In genomic region chr5:139474815-139475791, GRCh38 we compare ENCODE assay signal across 8 cellular contexts. TPM values are rescaled to one million over a fixed set of nuclear protein-coding genes. Genes with fewer than 3 reads are reported as not detected.
A peak's percentile ranks its signal among the peaks of the same experiment; 100 is the strongest.
DNase-seq lines count a peak whose midpoint lies in the region; ATAC-seq lines count a peak whose summit lies in the region.

No MANE protein-coding gene starts in this region.

- CTCF ChIA-PET in activated CD4-positive, alpha-beta T cell treated with anti-CD3 and anti-CD28 coated beads, Interleukin-2, amount 10 ng/mL, durations not matched to agents 7 days and 5 days (lab: Charles Lee): interaction anchor here (0.6 to 3.2 kb wide), 4 partner anchors 13 to 53 kb away, joined by 3 to 9 read pairs (median 4); partner anchors contain the start of gene ECSCR

- H3K4me3 Mint-ChIP-seq in activated CD4-positive, alpha-beta T cell treated with anti-CD3 and anti-CD28 coated beads, Interleukin-2, amount 10 ng/mL, durations not matched to agents 7 days and 5 days: peak overlapping the region; percentile 35
- peak overlapping the region; percentile 26 for H3K4me3 Mint-ChIP-seq in stimulated activated effector memory CD8-positive, alpha-beta T cell treated with anti-CD3 and anti-CD28 coated beads, Interleukin-12 subunit alpha, Interleukin-12 subunit beta, amount 100 ng/mL, for 72 hours

- peaks cover 83% of the 10 kb centered on the region for H3K4me1 Mint-ChIP-seq in activated CD4-positive, alpha-beta T cell treated with anti-CD3 and anti-CD28 coated beads, Interleukin-2, amount 10 ng/mL, durations not matched to agents 7 days and 5 days
- peaks cover 73% of the 10 kb centered on the region for H3K4me1 Mint-ChIP-seq in stimulated activated effector memory CD8-positive, alpha-beta T cell treated with anti-CD3 and anti-CD28 coated beads, Interleukin-12 subunit alpha, Interleukin-12 subunit beta, amount 100 ng/mL, for 72 hours

- DNase-seq in activated CD4-positive, alpha-beta T cell treated with anti-CD3 and anti-CD28 coated beads, Interleukin-2, amount 10 ng/mL, durations not matched to agents 7 days and 5 days: no peak
- DNase-seq in activated CD4-positive, alpha-beta T cell treated with anti-CD3 and anti-CD28 coated beads, Interleukin-2, amount 50 U/mL, for 48 hours: no peak
- DNase-seq in SKM-1 treated with dmso at 0.1 percent for 144 hours (lab: John Stamatoyannopoulos, UW; ENCODE audit: unreplicated experiment): peak; percentile 99
- DNase-seq in fibroblast of the conjunctiva (ENCODE audit: low read depth): peak; percentile 63
- no peak for DNase-seq in stimulated activated effector memory CD8-positive, alpha-beta T cell treated with anti-CD3 and anti-CD28 coated beads, Interleukin-12 subunit alpha, Interleukin-12 subunit beta, amount 100 ng/mL, for 72 hours (ENCODE audit: low spot score in 2 of 2)
- DNase-seq in mesenteric fat pad (ENCODE audit: low spot score): no peak

- H3K27ac Mint-ChIP-seq in activated CD4-positive, alpha-beta T cell treated with anti-CD3 and anti-CD28 coated beads, Interleukin-2, amount 10 ng/mL, durations not matched to agents 7 days and 5 days: peak overlapping the region; percentile 86
- peak overlapping the region; percentile 98 for H3K27ac Mint-ChIP-seq in stimulated activated effector memory CD8-positive, alpha-beta T cell treated with anti-CD3 and anti-CD28 coated beads, Interleukin-12 subunit alpha, Interleukin-12 subunit beta, amount 100 ng/mL, for 72 hours

- H3K27me3 Mint-ChIP-seq in activated CD4-positive, alpha-beta T cell treated with anti-CD3 and anti-CD28 coated beads, Interleukin-2, amount 10 ng/mL, durations not matched to agents 7 days and 5 days: no peaks in the 10 kb centered on the region

- POLR2A ChIA-PET in activated CD4-positive, alpha-beta T cell treated with anti-CD3 and anti-CD28 coated beads, Interleukin-2, amount 10 ng/mL, durations not matched to agents 7 days and 5 days (lab: Charles Lee): no interaction called here

- H3K9me3 Mint-ChIP-seq in activated CD4-positive, alpha-beta T cell treated with anti-CD3 and anti-CD28 coated beads, Interleukin-2, amount 10 ng/mL, durations not matched to agents 7 days and 5 days: no peaks in the 10 kb centered on the region
- no peaks in the 10 kb centered on the region for H3K9me3 Mint-ChIP-seq in stimulated activated effector memory CD8-positive, alpha-beta T cell treated with anti-CD3 and anti-CD28 coated beads, Interleukin-12 subunit alpha, Interleukin-12 subunit beta, amount 100 ng/mL, for 72 hours

- peaks cover 50% of the 10 kb centered on the region for H3K36me3 Mint-ChIP-seq in activated CD4-positive, alpha-beta T cell treated with anti-CD3 and anti-CD28 coated beads, Interleukin-2, amount 10 ng/mL, durations not matched to agents 7 days and 5 days (ENCODE audit: low read depth)
- H3K36me3 Mint-ChIP-seq in stimulated activated effector memory CD8-positive, alpha-beta T cell treated with anti-CD3 and anti-CD28 coated beads, Interleukin-12 subunit alpha, Interleukin-12 subunit beta, amount 100 ng/mL, for 72 hours: peaks cover 82% of the 10 kb centered on the region

- ATAC-seq in stimulated activated effector memory CD8-positive, alpha-beta T cell treated with anti-CD3 and anti-CD28 coated beads, Interleukin-12 subunit alpha, Interleukin-12 subunit beta, amount 100 ng/mL, for 72 hours: peak; percentile 42
- ATAC-seq in GM18861 (IDR thresholded peaks at IDR 0.05; ENCODE audit: unreplicated experiment) (no peak), HG03097 (IDR thresholded peaks at IDR 0.05; ENCODE audit: low FRiP score, unreplicated experiment) (no peak)

RNA-seq across cellular contexts. Expression of gene SMIM33, which starts 4.3 kb away (rescaled TPM):
- 1 to 10 TPM; 1.1 to 1.2 TPM for total RNA-seq in activated CD4-positive, alpha-beta T cell treated with anti-CD3 and anti-CD28 coated beads, Interleukin-2, amount 10 ng/mL, durations not matched to agents 7 days and 5 days
- not detected for total RNA-seq in mesenteric fat pad

RNA-seq across cellular contexts. Expression of gene STING1, which starts 7.5 kb away (rescaled TPM):
- total RNA-seq in activated CD4-positive, alpha-beta T cell treated with anti-CD3 and anti-CD28 coated beads, Interleukin-2, amount 10 ng/mL, durations not matched to agents 7 days and 5 days: 100 to 1,000 TPM; 175 TPM
- 52.5 TPM for total RNA-seq in mesenteric fat pad

RNA-seq across cellular contexts. Expression of gene ECSCR, which starts 12.6 kb away (rescaled TPM):
- under 1 TPM; 0.45 to 0.73 TPM for total RNA-seq in activated CD4-positive, alpha-beta T cell treated with anti-CD3 and anti-CD28 coated beads, Interleukin-2, amount 10 ng/mL, durations not matched to agents 7 days and 5 days
- total RNA-seq in mesenteric fat pad: 26.7 TPM

RNA-seq across cellular contexts. Expression of gene DNAJC18, which starts 35.8 kb away (rescaled TPM):
- 1 to 10 TPM; 4.5 to 6.8 TPM for total RNA-seq in activated CD4-positive, alpha-beta T cell treated with anti-CD3 and anti-CD28 coated beads, Interleukin-2, amount 10 ng/mL, durations not matched to agents 7 days and 5 days
- total RNA-seq in mesenteric fat pad: 8.4 TPM

Comparison
In these comparisons a context has a peak if more than half of its experiments do, and no peak if none do; other contexts are left out.
1. DNase-seq: peak in SKM-1 treated with dmso at 0.1 percent for 144 hours (single experiment) and fibroblast of the conjunctiva (single experiment); none in activated CD4-positive, alpha-beta T cell treated with anti-CD3 and anti-CD28 coated beads, Interleukin-2, amount 10 ng/mL, durations not matched to agents 7 days and 5 days (single experiment), activated CD4-positive, alpha-beta T cell treated with anti-CD3 and anti-CD28 coated beads, Interleukin-2, amount 50 U/mL, for 48 hours (0 of 2), stimulated activated effector memory CD8-positive, alpha-beta T cell treated with anti-CD3 and anti-CD28 coated beads, Interleukin-12 subunit alpha, Interleukin-12 subunit beta, amount 100 ng/mL, for 72 hours (0 of 2) and mesenteric fat pad (single experiment).
2. RNA of gene ECSCR, which starts 12.6 kb away (total RNA-seq): 26.7 TPM in mesenteric fat pad (single experiment); 0.45 to 0.73 TPM in activated CD4-positive, alpha-beta T cell treated with anti-CD3 and anti-CD28 coated beads, Interleukin-2, amount 10 ng/mL, durations not matched to agents 7 days and 5 days; every median in the first group is over 10 times any median in the second.